Comparison of ENCODE assay signal across 8 cellular contexts in genomic region chr7:67223551-67223950, GRCh38.
DNase-seq lines count a peak whose midpoint lies in the region; ATAC-seq and TF ChIP-seq lines count a peak whose summit lies in the region.
"Not testable (repeated sequence)": the region's sequence is repeated elsewhere in the genome, so short reads cannot be mapped to it uniquely, and the experiment has no call there.

No MANE protein-coding gene starts in this region.

- H2AK5ac ChIP-seq in mesendoderm (ENCODE audit: low read length) = not testable (repeated sequence)

- H3K27ac ChIP-seq in A673 (ENCODE audit: low read depth, low read length, poor library complexity, severe bottlenecking); dorsolateral prefrontal cortex; gastroesophageal sphincter; mesendoderm (ENCODE audit: low read depth, low read length): not testable (repeated sequence)
- peak overlapping the region in 3 of 5 donors; percentile 30 to 73 (median 64) for H3K27ac ChIP-seq in adrenal gland

- ATAC-seq in gastroesophageal sphincter = peak; percentile 61

- peak; percentile 44 for DNase-seq in A673 (ENCODE audit: low spot score)
- DNase-seq in EL = peak; percentile 87
- DNase-seq in LHCN-M2 (ENCODE audit: low read depth) = peak; percentile 97
- peak; percentile 56 to 90 (median 78) for DNase-seq in adrenal gland
- DNase-seq in dorsolateral prefrontal cortex = peak in 7 of 10 donors; percentile 30 to 65 (median 61)
- peak; percentile 52 for DNase-seq in mesendoderm

- not testable (repeated sequence) for H3K4me1 ChIP-seq in A673 (ENCODE audit: insufficient read depth, low read length, poor library complexity, severe bottlenecking); adrenal gland (replicated peaks in 1 of 2); gastroesophageal sphincter; mesendoderm (ENCODE audit: control insufficient read depth, low read depth, low read length)
- peaks cover 10% of the 10 kb centered on the region for H3K4me1 ChIP-seq in skeletal muscle satellite cell (ENCODE audit: control insufficient read depth, insufficient read depth, low read length)

- H3K4me3 ChIP-seq in A673 (ENCODE audit: low read depth, low read length, poor library complexity, severe bottlenecking); dorsolateral prefrontal cortex; gastroesophageal sphincter; mesendoderm (ENCODE audit: low read length); skeletal muscle satellite cell (ENCODE audit: low read length): not testable (repeated sequence)
- peak overlapping the region in 1 of 4 donors; percentile 19 for H3K4me3 ChIP-seq in adrenal gland

- CTCF ChIA-PET in A673 (lab: Charles Lee) = not testable (repeated sequence)

- H2BK5ac ChIP-seq in mesendoderm (ENCODE audit: low read length) = not testable (repeated sequence)

- H2BK120ac ChIP-seq in mesendoderm (ENCODE audit: low read depth, low read length) = not testable (repeated sequence)

- not testable (repeated sequence) for TF ChIP-seq EP300 in gastroesophageal sphincter (IDR thresholded peaks at IDR 0.05)

- TF ChIP-seq POLR2A in adrenal gland (IDR thresholded peaks at IDR 0.05) = peak in 1 of 2 donors; percentile 31
- TF ChIP-seq POLR2A in gastroesophageal sphincter (IDR thresholded peaks at IDR 0.05) = not testable (repeated sequence)

- not testable (repeated sequence) for H3K18ac ChIP-seq in mesendoderm (ENCODE audit: low read length)

- WGBS in adrenal gland, 4 donors = 41 to 73% (median 44%) methylated on average over 2 of the region's 2 CpGs
- 18% methylated on average over 2 of the region's 2 CpGs; no CpG with 5 or more reads in 1 of the 2 donors for WGBS in gastroesophageal sphincter (ENCODE audit: low coverage in 1 of 2), 2 donors
- no CpG with 5 or more reads among the region's 2 CpGs for WGBS in mesendoderm (ENCODE audit: extremely low coverage, insufficient coverage, low lambda C conversion rate)

- H3K23ac ChIP-seq in mesendoderm (ENCODE audit: low read length) = not testable (repeated sequence)

- not testable (repeated sequence) for BruUV-seq in A673 (replicated peaks; lab: Mats Ljungman, UMichigan)

- not testable (repeated sequence) for H2BK15ac ChIP-seq in mesendoderm (replicated peaks; ENCODE audit: low read depth)

- H4K5ac ChIP-seq in mesendoderm (ENCODE audit: low read length) = not testable (repeated sequence)

- intact Hi-C loops in A673 (cut with micrococcal nuclease; ENCODE audit: unreplicated experiment); adrenal gland (cut with DNase I); dorsolateral prefrontal cortex (cut with DNase I): not testable (repeated sequence)

- not testable (repeated sequence) for H3K9me3 ChIP-seq in A673 (ENCODE audit: low read depth, low read length, poor library complexity, severe bottlenecking); adrenal gland (replicated peaks in 1 of 3); gastroesophageal sphincter; skeletal muscle satellite cell (replicated peaks; ENCODE audit: low read length)

- POLR2A ChIA-PET in A673 (lab: Charles Lee; ENCODE audit: low non-redundant PET) = not testable (repeated sequence)

- H3K9ac ChIP-seq in mesendoderm (ENCODE audit: low read length); skeletal muscle satellite cell (ENCODE audit: low read depth, low read length): not testable (repeated sequence)

- H3K27me3 ChIP-seq in A673 (replicated peaks; ENCODE audit: insufficient read depth, low read depth, low read length, poor library complexity); adrenal gland; dorsolateral prefrontal cortex; gastroesophageal sphincter; mesendoderm (ENCODE audit: insufficient read depth, low read length, poor library complexity); skeletal muscle satellite cell (ENCODE audit: control insufficient read depth, insufficient read depth, low read length): not testable (repeated sequence)

- not testable (repeated sequence) for H3K56ac ChIP-seq in mesendoderm (ENCODE audit: low read length)

- TF ChIP-seq CTCF in A673 (conservative IDR thresholded peaks at IDR 0.05; ENCODE audit: low read depth, low read length); adrenal gland (IDR thresholded peaks at IDR 0.05); dorsolateral prefrontal cortex (IDR thresholded peaks at IDR 0.05 in 54 of 56, conservative IDR thresholded peaks at IDR 0.05 in 2 of 56; ENCODE audit: low read depth in 1 of 56, partially characterized antibody in 56 of 56); gastroesophageal sphincter (IDR thresholded peaks at IDR 0.05): not testable (repeated sequence)

- H3K36me3 ChIP-seq in A673 (ENCODE audit: insufficient read depth, low read length, poor library complexity, severe bottlenecking); adrenal gland (replicated peaks in 1 of 2); gastroesophageal sphincter; mesendoderm (ENCODE audit: control insufficient read depth, insufficient read depth, low read length); skeletal muscle satellite cell (ENCODE audit: insufficient read depth, low read length): not testable (repeated sequence)

- not testable (repeated sequence) for H3K79me1 ChIP-seq in mesendoderm (ENCODE audit: low read length)

- H4K8ac ChIP-seq in mesendoderm (ENCODE audit: low read depth, low read length) = not testable (repeated sequence)

- H3K79me2 ChIP-seq in mesendoderm (ENCODE audit: control insufficient read depth, insufficient read depth, low read length) = not testable (repeated sequence)

- not testable (repeated sequence) for H3K4me2 ChIP-seq in mesendoderm (ENCODE audit: low read length)
- peak overlapping the region; percentile 49 for H3K4me2 ChIP-seq in skeletal muscle satellite cell (ENCODE audit: low read length)

- H3K4ac ChIP-seq in mesendoderm (ENCODE audit: low read depth, low read length) = not testable (repeated sequence)

Comparison
In these comparisons a context has a peak if more than half of its experiments do, and no peak if none do; other contexts are left out.
1. DNase-seq: peak in every context shown above with its lines; median percentile 97 in LHCN-M2; 87 in EL; 78 in adrenal gland; 61 in dorsolateral prefrontal cortex; 52 in mesendoderm; 44 in A673.